ENCODE assay signal across 21 cellular contexts in genomic region chr14:65810326-65810725, GRCh38.
DNase-seq lines count a peak whose midpoint lies in the region; ATAC-seq, FAIRE-seq and TF ChIP-seq lines count a peak whose summit lies in the region.
"Had no signal": no experiment of that assay in that cellular context is flagged by ENCODE, and none has a peak within 500 bp of the region (broad histone marks: within the 10 kb centered on the region; RNA-seq: fewer than 3 reads in every experiment).

No MANE protein-coding gene starts in this region.

- peaks cover 3% of the 10 kb centered on the region for H3K4me1 ChIP-seq in endothelial cell of umbilical vein (ENCODE audit: control insufficient read depth, extremely low read depth, insufficient read depth, low read length)
- H3K4me1 ChIP-seq: Caco-2 had no signal

- H3K36me3 Mint-ChIP-seq in activated naive CD8-positive, alpha-beta T cell treated with anti-CD3 and anti-CD28 coated beads, Interleukin-2, amount 50 U/mL, for 24 hours (ENCODE audit: low read depth), result no peaks in the 10 kb centered on the region
- H3K36me3 Mint-ChIP-seq: CD4-positive, CD25-positive, alpha-beta regulatory T cell had no signal

- peaks cover 0 to 5% of the 10 kb centered on the region in 2 experiments for H3K27me3 ChIP-seq in endothelial cell of umbilical vein (ENCODE audit: control insufficient read depth in 2 of 2, insufficient read depth in 2 of 2, low read length in 2 of 2)

- H3K36me3 ChIP-seq in endothelial cell of umbilical vein (ENCODE audit: control insufficient read depth in 2 of 2, extremely low read depth in 1 of 2, insufficient read depth in 2 of 2, low read length in 2 of 2), result no peaks in the 10 kb centered on the region

- FAIRE-seq in endothelial cell of umbilical vein (lab: Jason Lieb, UNC) (peak; percentile 79), GM12891 (lab: Jason Lieb, UNC) (no peak)
- FAIRE-seq: GM12892, GM18507, K562 had no signal

- H3K4me3 ChIP-seq in endothelial cell of umbilical vein (replicated peaks in 1 of 3; ENCODE audit: insufficient read depth in 1 of 3, low read depth in 1 of 3, low read length in 3 of 3), result no peak overlapping the region
- H3K4me3 ChIP-seq: K562 had no signal

- intact Hi-C loops in endothelial cell of umbilical vein (cut with micrococcal nuclease), result no loop called here

- no peak overlapping the region for H3K9ac ChIP-seq in endothelial cell of umbilical vein (replicated peaks; ENCODE audit: extremely low read depth, insufficient read depth, low read length)

- POLR2A ChIA-PET in endothelial cell of umbilical vein (lab: Charles Lee), result no interaction called here

- TF ChIP-seq POLR2A in endothelial cell of umbilical vein (IDR thresholded peaks at IDR 0.05; ENCODE audit: low read depth, low read length) (no peak), GM12891 (IDR thresholded peaks at IDR 0.05; ENCODE audit: low read depth, low read length) (no peak)

- H3K27ac ChIP-seq in endothelial cell of umbilical vein (ENCODE audit: insufficient read depth, low read depth, low read length), result no peak overlapping the region

- no peaks in the 10 kb centered on the region for H3K9me1 ChIP-seq in endothelial cell of umbilical vein (replicated peaks; ENCODE audit: control insufficient read depth, extremely low read depth, insufficient read depth, low read length)

- H3K4me2 ChIP-seq in endothelial cell of umbilical vein (ENCODE audit: insufficient read depth, low read length), result no peak overlapping the region

- BruUV-seq in endothelial cell of umbilical vein (replicated peaks; lab: Mats Ljungman, UMichigan), result no TSS peak

- H2AFZ ChIP-seq in endothelial cell of umbilical vein (ENCODE audit: low read depth, low read length), result no peak overlapping the region

- H3K9me3 ChIP-seq in endothelial cell of umbilical vein (replicated peaks; ENCODE audit: control insufficient read depth, insufficient read depth, low read length), result no peaks in the 10 kb centered on the region

- H3K27ac Mint-ChIP-seq in activated naive CD8-positive, alpha-beta T cell treated with anti-CD3 and anti-CD28 coated beads, Interleukin-2, amount 50 U/mL, for 24 hours, result no peak overlapping the region
- H3K27ac Mint-ChIP-seq: B cell had no signal

- H3K4me1 Mint-ChIP-seq in activated naive CD8-positive, alpha-beta T cell treated with anti-CD3 and anti-CD28 coated beads, Interleukin-2, amount 50 U/mL, for 24 hours, result no peaks in the 10 kb centered on the region
- H3K4me1 Mint-ChIP-seq: B cell had no signal

- H3K4me3 Mint-ChIP-seq in activated naive CD8-positive, alpha-beta T cell treated with anti-CD3 and anti-CD28 coated beads, Interleukin-2, amount 50 U/mL, for 24 hours, result no peak overlapping the region
- H3K4me3 Mint-ChIP-seq: B cell; CD4-positive, CD25-positive, alpha-beta regulatory T cell had no signal

- ATAC-seq in activated naive CD8-positive, alpha-beta T cell treated with anti-CD3 and anti-CD28 coated beads, Interleukin-2, amount 50 U/mL, for 24 hours, result no peak
- ATAC-seq: K562 had no signal

- H3K27me3 Mint-ChIP-seq in activated naive CD8-positive, alpha-beta T cell treated with anti-CD3 and anti-CD28 coated beads, Interleukin-2, amount 50 U/mL, for 24 hours, result no peaks in the 10 kb centered on the region
- H3K27me3 Mint-ChIP-seq: CD4-positive, CD25-positive, alpha-beta regulatory T cell had no signal

- no peaks in the 10 kb centered on the region for H3K79me2 ChIP-seq in endothelial cell of umbilical vein (ENCODE audit: control insufficient read depth, insufficient read depth, low read length)

- H3K9me3 Mint-ChIP-seq in activated naive CD8-positive, alpha-beta T cell treated with anti-CD3 and anti-CD28 coated beads, Interleukin-2, amount 50 U/mL, for 24 hours, result peaks cover 3% of the 10 kb centered on the region

- dilution Hi-C loops in endothelial cell of umbilical vein (cut with MboI; ENCODE audit: extremely low pct_ligation_motif_present, low sequenced_read_pairs), result no loop called here

- CTCF ChIA-PET in endothelial cell of umbilical vein (lab: Charles Lee), result interaction anchor here (0.8 to 3.1 kb wide), 2 partner anchors 14 to 395 kb away, joined by 4 to 38 read pairs; no protein-coding TSS in a partner anchor

- DNase-seq in NCI-H2029 (lab: John Stamatoyannopoulos, UW) (peak; percentile 6), NCI-H2029 treated with DMSO at 0.1 percent for 48 hours (lab: John Stamatoyannopoulos, UW) (no peak), NCI-H748 (lab: John Stamatoyannopoulos, UW; ENCODE audit: unreplicated experiment) (peak; percentile 82), endothelial cell of umbilical vein (ENCODE audit: low read depth, low spot score) (peak; percentile 69), renal cortical epithelial cell (ENCODE audit: low read depth) (peak; percentile 33), NCI-H128 (lab: John Stamatoyannopoulos, UW; ENCODE audit: unreplicated experiment) (no peak), GM12891 (ENCODE audit: insufficient read length, low spot score) (no peak)
- DNase-seq in activated naive CD8-positive, alpha-beta T cell treated with anti-CD3 and anti-CD28 coated beads, Interleukin-2, amount 50 U/mL, for 24 hours, result no peak
- DNase-seq: 8988T; Caco-2; CD4-positive, CD25-positive, alpha-beta regulatory T cell; GOT3; NCI-H1105; NCI-H1694; NCI-H2107; NCI-H226; NCI-H774 had no signal

- no peaks in the 10 kb centered on the region for H4K20me1 ChIP-seq in endothelial cell of umbilical vein (replicated peaks; ENCODE audit: control insufficient read depth, extremely low read depth, insufficient read depth, low read length)

- no peak for TF ChIP-seq CTCF in endothelial cell of umbilical vein (IDR thresholded peaks at IDR 0.05; ENCODE audit: extremely low read depth in 1 of 2, insufficient read depth in 1 of 2, low read depth in 1 of 2, low read length in 2 of 2)

TF ChIP-seq in endothelial cell of umbilical vein, 7 proteins besides CTCF, POLR2A, EP300 and RAD21:
- TF ChIP-seq JUN (IDR thresholded peaks at IDR 0.05; ENCODE audit: borderline replicate concordance, insufficient read depth, insufficient read length, low read depth), result no peak
- TF ChIP-seq FOS (IDR thresholded peaks at IDR 0.05; ENCODE audit: borderline replicate concordance, insufficient read depth, low read length), result peak; percentile 18

TF ChIP-seq in GM12891, 5 proteins besides CTCF, POLR2A, EP300 and RAD21:
- TF ChIP-seq POLR2AphosphoS5 (IDR thresholded peaks at IDR 0.05; ENCODE audit: low read depth, low read length), result no peak
- TF ChIP-seq TAF1 (IDR thresholded peaks at IDR 0.05; ENCODE audit: low read depth, low read length), result no peak
- TF ChIP-seq SPI1 (IDR thresholded peaks at IDR 0.05; ENCODE audit: low read depth, low read length), result no peak
- TF ChIP-seq POU2F2 (IDR thresholded peaks at IDR 0.05; ENCODE audit: low read depth, low read length), result no peak
- no peak for TF ChIP-seq PAX5 (IDR thresholded peaks at IDR 0.05; ENCODE audit: insufficient read depth, low read length, severe bottlenecking)

Comparison
In these comparisons a context has a peak if more than half of its experiments do, and no peak if none do; other contexts are left out.
1. DNase-seq: peak in NCI-H2029 (single experiment), NCI-H748 (single experiment), endothelial cell of umbilical vein (single experiment) and renal cortical epithelial cell (single experiment); none in NCI-H2029 treated with DMSO at 0.1 percent for 48 hours (single experiment), NCI-H128 (single experiment), activated naive CD8-positive, alpha-beta T cell treated with anti-CD3 and anti-CD28 coated beads, Interleukin-2, amount 50 U/mL, for 24 hours (single experiment) and GM12891 (single experiment).